In genomic region chr3:123884993-123885392, GRCh38 we compare ENCODE assay signal across 14 cellular contexts. TPM values are rescaled to one million over a fixed set of nuclear protein-coding genes. Genes with fewer than 3 reads are reported as not detected.
A peak's percentile ranks its signal among the peaks of the same experiment; 100 is the strongest.
DNase-seq lines count a peak whose midpoint lies in the region; ATAC-seq and TF ChIP-seq lines count a peak whose summit lies in the region.
"Had no signal": no experiment of that assay in that cellular context is flagged by ENCODE, and none has a peak within 500 bp of the region (broad histone marks: within the 10 kb centered on the region; RNA-seq: fewer than 3 reads in every experiment).

No MANE protein-coding gene starts in this region.

- H3K27ac ChIP-seq in GM23248, result no peak overlapping the region
- H3K27ac ChIP-seq in PC-3 (ENCODE audit: low read length), result no peak overlapping the region
- no peak overlapping the region for H3K27ac ChIP-seq in fibroblast of lung (ENCODE audit: insufficient read depth, low read length)
- no peak overlapping the region for H3K27ac ChIP-seq in psoas muscle
- H3K27ac ChIP-seq: colonic mucosa, suprapubic skin had no signal

- H2AFZ ChIP-seq in GM23248 (peak overlapping the region; percentile 93), PC-3 (ENCODE audit: low read length) (peak overlapping the region; percentile 96; the same call in 1 of the 2 replicates), fibroblast of lung (ENCODE audit: low read length) (no peak overlapping the region)

- H4K20me1 ChIP-seq in GM23248 (ENCODE audit: insufficient read depth) (no peaks in the 10 kb centered on the region), PC-3 (ENCODE audit: low read length) (no peaks in the 10 kb centered on the region), fibroblast of lung (ENCODE audit: control insufficient read depth, extremely low read depth, insufficient read depth, low read length) (no peaks in the 10 kb centered on the region)

- intact Hi-C loops in PC-3 (cut with micrococcal nuclease) (loop anchor here (5.0 kb wide), 2 partner anchors 128 to 153 kb away; no protein-coding TSS in a partner anchor), psoas muscle (cut with DNase I) (loop anchor here in 1 of 2 donors (10.0 kb wide), 1 partner anchor 100 kb away; no protein-coding TSS in a partner anchor), left colon (cut with DNase I, micrococcal nuclease) (no loop called here)

- peak overlapping the region; percentile 76 for H3K4me3 ChIP-seq in GM23248
- H3K4me3 ChIP-seq in PC-3 (ENCODE audit: low read length), result peak overlapping the region; percentile 81; the same call in 1 of the 2 replicates
- H3K4me3 ChIP-seq in fibroblast of lung (replicated peaks in 1 of 4; ENCODE audit: control extremely low read depth in 1 of 4, insufficient read depth in 1 of 4, low read depth in 3 of 4, low read length in 4 of 4), result peak overlapping the region in 1 of 4 experiments; percentile 58
- peak overlapping the region; percentile 65 for H3K4me3 ChIP-seq in psoas muscle

- POLR2A ChIA-PET in PC-3 (lab: Charles Lee; ENCODE audit: unreplicated experiment), result no interaction called here

- no peak for DNase-seq in GM23248
- no peak for DNase-seq in PC-3
- DNase-seq in fibroblast of lung (ENCODE audit: low read depth in 2 of 2), result no peak
- DNase-seq in psoas muscle, result no peak
- no peak for DNase-seq in left colon
- DNase-seq in HT-29 (ENCODE audit: low spot score), result no peak
- DNase-seq in activated CD4-positive, alpha-beta T cell treated with anti-CD3 and anti-CD28 coated beads for 1 hour, result no peak
- no peak for DNase-seq in activated CD8-positive, alpha-beta memory T cell treated with anti-CD3 and anti-CD28 coated beads, Interleukin-2, amount 50 U/mL, for 4 hours
- DNase-seq: activated B cell treated with CpG ODN at 0.5 μM for 24 hours, activated gamma-delta T cell treated with Interleukin-2 at 50 U/mL for 16 hours had no signal

- H3K27me3 ChIP-seq in GM23248 (replicated peaks; ENCODE audit: insufficient read depth) (no peaks in the 10 kb centered on the region), PC-3 (ENCODE audit: low read length) (no peaks in the 10 kb centered on the region), fibroblast of lung (ENCODE audit: control insufficient read depth, insufficient read depth, low read length) (no peaks in the 10 kb centered on the region), psoas muscle (ENCODE audit: insufficient read depth in 3 of 3, low read length in 2 of 3) (peaks cover 0 to 4% (median 0%) of the 10 kb centered on the region in 3 donors)
- H3K27me3 ChIP-seq: colonic mucosa, gastroesophageal sphincter had no signal

- no peak for ATAC-seq in PC-3
- no peak for ATAC-seq in psoas muscle
- no peak for ATAC-seq in left colon

- H3F3A ChIP-seq in GM23248 (ENCODE audit: insufficient read depth), result 0 out of 2 replicates have a peak, but pooled peaks cover 4% of the 10 kb centered on the region
- H3F3A ChIP-seq in PC-3 (ENCODE audit: low read length, unreplicated experiment), result no peaks in the 10 kb centered on the region

- H3K9me2 ChIP-seq in GM23248 (ENCODE audit: insufficient read depth) (no peaks in the 10 kb centered on the region), PC-3 (replicated peaks; ENCODE audit: low read length) (no peaks in the 10 kb centered on the region)

- H3K4me1 ChIP-seq in GM23248 (ENCODE audit: insufficient read depth) (peaks cover 17% of the 10 kb centered on the region), PC-3 (ENCODE audit: insufficient read depth, low read length) (peaks cover 8% of the 10 kb centered on the region), fibroblast of lung (ENCODE audit: control insufficient read depth, extremely low read depth, insufficient read depth, low read length) (peaks cover 7% of the 10 kb centered on the region), psoas muscle (peaks cover 10% of the 10 kb centered on the region)

- H3K9ac ChIP-seq in GM23248 (no peak overlapping the region), PC-3 (ENCODE audit: low read length) (no peak overlapping the region), fibroblast of lung (ENCODE audit: insufficient read depth, low read length) (no peak overlapping the region)

- TF ChIP-seq CTCF in PC-3 (conservative IDR thresholded peaks at IDR 0.05; ENCODE audit: low read depth, low read length), result no peak
- TF ChIP-seq CTCF in fibroblast of lung (conservative IDR thresholded peaks at IDR 0.05 in 1 of 2, IDR thresholded peaks at IDR 0.05 in 1 of 2; ENCODE audit: low read depth in 1 of 2, low read length in 2 of 2), result no peak
- TF ChIP-seq CTCF in psoas muscle (IDR thresholded peaks at IDR 0.05), result no peak

- no TSS peak for BruUV-seq in PC-3 (replicated peaks; lab: Mats Ljungman, UMichigan)

- H3K9me3 ChIP-seq in GM23248 (ENCODE audit: low read depth) (no peaks in the 10 kb centered on the region), PC-3 (ENCODE audit: low read length) (no peaks in the 10 kb centered on the region), fibroblast of lung (ENCODE audit: control insufficient read depth, insufficient read depth, low read depth, low read length) (no peaks in the 10 kb centered on the region), psoas muscle (no peaks in the 10 kb centered on the region)
- H3K9me3 ChIP-seq: colonic mucosa, gastroesophageal sphincter, suprapubic skin had no signal

- H3K36me3 ChIP-seq in GM23248 (ENCODE audit: low read depth) (no peaks in the 10 kb centered on the region), PC-3 (ENCODE audit: low read depth, low read length) (no peaks in the 10 kb centered on the region), fibroblast of lung (ENCODE audit: control insufficient read depth, insufficient read depth, low read length) (peaks cover 3% of the 10 kb centered on the region), psoas muscle (ENCODE audit: insufficient read depth in 1 of 2, low read depth in 1 of 2) (no peaks in the 10 kb centered on the region)
- H3K36me3 ChIP-seq: colonic mucosa, gastroesophageal sphincter, suprapubic skin had no signal

- peak overlapping the region; percentile 74 for H3K4me2 ChIP-seq in GM23248 (ENCODE audit: unreplicated experiment)
- H3K4me2 ChIP-seq in PC-3 (ENCODE audit: low read length), result peak overlapping the region; percentile 94
- peak overlapping the region; percentile 77 for H3K4me2 ChIP-seq in fibroblast of lung (ENCODE audit: extremely low read depth, insufficient read depth, low read length)

- CTCF ChIA-PET in PC-3 (lab: Charles Lee), result no interaction called here

- H3K79me2 ChIP-seq in GM23248 (ENCODE audit: insufficient read depth), result peaks cover 40% of the 10 kb centered on the region
- no peaks in the 10 kb centered on the region for H3K79me2 ChIP-seq in PC-3 (ENCODE audit: low read length)
- H3K79me2 ChIP-seq in fibroblast of lung (ENCODE audit: control insufficient read depth, insufficient read depth, low read length), result peaks cover 39% of the 10 kb centered on the region

- in situ Hi-C loops in GM23248 (cut with MboI), result no loop called here

RNA-seq across cellular contexts. Expression of gene MYLK, which starts 0.9 kb away (rescaled TPM):
- total RNA-seq in GM23248 (2014; rRNA removed; shearing (Covaris generic)), result 157 and 174 TPM in 2 replicates
- polyA plus RNA-seq in GM23248 (2016; fragmentation: Nextera tagmentation; extraction: Ambion mirVana), result 110 TPM in 2 replicates
- total RNA-seq in PC-3 (2014; rRNA removed), result 6.9 and 8.7 TPM in 2 replicates
- total RNA-seq in fibroblast of lung, result 740 and 941 TPM in 2 replicates
- polyA plus RNA-seq in fibroblast of lung, result 354 and 918 TPM in 2 replicates
- polyA plus RNA-seq in fibroblast of lung (2012), result 275 and 722 TPM in 2 replicates
- 762 and 1,261 TPM in 2 replicates for polyA minus RNA-seq in fibroblast of lung (ENCODE audit: low replicate concordance)
- total RNA-seq in psoas muscle, result 10 to 100 TPM in 1 of 4 donors, 1 to 10 TPM in 3; 5.4 to 13.7 (median 7.9) TPM
- 1 to 10 TPM; 3.2 to 5.8 (median 4.2) TPM for polyA plus RNA-seq in psoas muscle
- 100 to 1,000 TPM in 1 of 2 donors, 10 to 100 TPM in 1; 99.0 to 240 TPM for total RNA-seq in left colon
- 15.0 and 20.5 TPM in 2 replicates for total RNA-seq in HT-29 (2014; rRNA removed; shearing (Covaris generic))
- total RNA-seq: activated B cell treated with CpG ODN at 0.5 μM for 24 hours; activated CD8-positive, alpha-beta memory T cell treated with anti-CD3 and anti-CD28 coated beads for 36 hours had no signal
